Comparison of ENCODE assay signal across 16 cellular contexts in genomic region chr21:29144736-29145353, GRCh38. TPM values are rescaled to one million over a fixed set of nuclear protein-coding genes. Genes with fewer than 3 reads are reported as not detected.
DNase-seq lines count a peak whose midpoint lies in the region; ATAC-seq and TF ChIP-seq lines count a peak whose summit lies in the region.
"Had no signal": no experiment of that assay in that cellular context is flagged by ENCODE, and none has a peak within 500 bp of the region (broad histone marks: within the 10 kb centered on the region; RNA-seq: fewer than 3 reads in every experiment).

No MANE protein-coding gene starts in this region.

- no peak for TF ChIP-seq POLR2A in esophagus muscularis mucosa (IDR thresholded peaks at IDR 0.05; ENCODE audit: low read depth)
- no peak for TF ChIP-seq POLR2A in prostate gland (IDR thresholded peaks at IDR 0.05)

- no peak overlapping the region for H3K4me3 Mint-ChIP-seq in T-helper 17 cell
- H3K4me3 Mint-ChIP-seq: CD4-positive, CD25-positive, alpha-beta regulatory T cell; dendritic cell treated with granulocyte-macrophage colony-stimulating factor and Interleukin-4, amounts not matched to agents 40 ng/mL and 50 ng/mL, for 4 days; naive B cell; stimulated activated memory B cell treated with anti-CD40 and anti-IgM and Interleukin-4, amounts not matched to agents 10 μg/mL and 1 μg/mL and 100 μg/mL, for 72 hours had no signal

- DNase-seq in AG08395 (ENCODE audit: low spot score) (peak; percentile 19), RKO (ENCODE audit: low spot score) (peak; percentile 44), esophagus muscularis mucosa (ENCODE audit: extremely low spot score) (no peak), prostate gland (ENCODE audit: low spot score) (no peak), NCI-H510A (lab: John Stamatoyannopoulos, UW) (no peak), T-helper 17 cell (no peak), BE2C (no peak)
- DNase-seq: activated CD4-positive, alpha-beta T cell treated with anti-CD3 and anti-CD28 coated beads for 48 hours; activated naive CD4-positive, alpha-beta T cell treated with Interleukin-2 at 50 U/mL for 16 hours; naive B cell; NCI-H345 had no signal

- no peak overlapping the region for H3K27ac Mint-ChIP-seq in T-helper 17 cell
- H3K27ac Mint-ChIP-seq: dendritic cell treated with granulocyte-macrophage colony-stimulating factor and Interleukin-4, amounts not matched to agents 40 ng/mL and 50 ng/mL, for 4 days; stimulated activated memory B cell treated with anti-CD40 and anti-IgM and Interleukin-4, amounts not matched to agents 10 μg/mL and 1 μg/mL and 100 μg/mL, for 72 hours had no signal

- H3K36me3 ChIP-seq in esophagus muscularis mucosa: no peaks in the 10 kb centered on the region
- no peaks in the 10 kb centered on the region for H3K36me3 ChIP-seq in prostate gland
- H3K36me3 ChIP-seq in BE2C: no peaks in the 10 kb centered on the region

- WGBS in esophagus muscularis mucosa: 28% methylated on average over 2 of the region's 2 CpGs
- WGBS in prostate gland: 24% methylated on average over 2 of the region's 2 CpGs

- H3K4me3 ChIP-seq in esophagus muscularis mucosa (no peak overlapping the region), prostate gland (no peak overlapping the region), BE2C (ENCODE audit: low read depth, low read length) (no peak overlapping the region)

- no peak for TF ChIP-seq EP300 in esophagus muscularis mucosa (IDR thresholded peaks at IDR 0.05)

- H3K27me3 Mint-ChIP-seq in T-helper 17 cell: no peaks in the 10 kb centered on the region
- H3K27me3 Mint-ChIP-seq: CD4-positive, CD25-positive, alpha-beta regulatory T cell; dendritic cell treated with granulocyte-macrophage colony-stimulating factor and Interleukin-4, amounts not matched to agents 40 ng/mL and 50 ng/mL, for 4 days; naive B cell; stimulated activated memory B cell treated with anti-CD40 and anti-IgM and Interleukin-4, amounts not matched to agents 10 μg/mL and 1 μg/mL and 100 μg/mL, for 72 hours had no signal

- H3K27ac ChIP-seq in esophagus muscularis mucosa (replicated peaks in 1 of 4): peak overlapping the region; percentile 67 to 78 (median 71)
- H3K27ac ChIP-seq in prostate gland: peak overlapping the region; percentile 48 to 76

- no peaks in the 10 kb centered on the region for H3K9me3 ChIP-seq in esophagus muscularis mucosa
- no peaks in the 10 kb centered on the region for H3K9me3 ChIP-seq in prostate gland
- no peaks in the 10 kb centered on the region for H3K9me3 ChIP-seq in T-helper 17 cell (ENCODE audit: control insufficient read depth, low read length, poor library complexity, severe bottlenecking)
- no peaks in the 10 kb centered on the region for H3K9me3 ChIP-seq in BE2C

- intact Hi-C loops in esophagus muscularis mucosa (cut with DNase I) (loop anchor here (5.0 kb wide), 1 partner anchor 68 kb away; no protein-coding TSS in a partner anchor), prostate gland (cut with DNase I) (loop anchor here (5.0 kb wide), 1 partner anchor 38 kb away; no protein-coding TSS in a partner anchor)

- peaks cover 11 to 49% (median 37%) of the 10 kb centered on the region in 4 donors for H3K4me1 ChIP-seq in esophagus muscularis mucosa
- peaks cover 11% of the 10 kb centered on the region for H3K4me1 ChIP-seq in prostate gland (replicated peaks)
- no peaks in the 10 kb centered on the region for H3K4me1 ChIP-seq in BE2C

- no peak for ATAC-seq in HG03342 (IDR thresholded peaks at IDR 0.05; ENCODE audit: unreplicated experiment)
- no peak for ATAC-seq in T-helper 17 cell
- ATAC-seq: stimulated activated memory B cell treated with anti-CD40 and anti-IgM and Interleukin-4, amounts not matched to agents 10 μg/mL and 1 μg/mL and 100 μg/mL, for 72 hours had no signal

- TF ChIP-seq CTCF in esophagus muscularis mucosa (IDR thresholded peaks at IDR 0.05): no peak
- TF ChIP-seq CTCF in prostate gland (IDR thresholded peaks at IDR 0.05): no peak
- TF ChIP-seq CTCF in BE2C (IDR thresholded peaks at IDR 0.05; ENCODE audit: low read depth, low read length): no peak

- peaks cover 3% of the 10 kb centered on the region for H3K36me3 Mint-ChIP-seq in T-helper 17 cell (ENCODE audit: low read depth)
- H3K36me3 Mint-ChIP-seq: naive B cell had no signal

- peaks cover 6% of the 10 kb centered on the region for H3K4me1 Mint-ChIP-seq in T-helper 17 cell
- H3K4me1 Mint-ChIP-seq: CD4-positive, CD25-positive, alpha-beta regulatory T cell; stimulated activated memory B cell treated with anti-CD40 and anti-IgM and Interleukin-4, amounts not matched to agents 10 μg/mL and 1 μg/mL and 100 μg/mL, for 72 hours had no signal

- H3K27me3 ChIP-seq in esophagus muscularis mucosa (no peaks in the 10 kb centered on the region), prostate gland (replicated peaks; ENCODE audit: insufficient read depth) (no peaks in the 10 kb centered on the region), BE2C (0 out of 2 replicates have a peak, but pooled peaks cover 3% of the 10 kb centered on the region)

RNA-seq across cellular contexts. Expression of gene MAP3K7CL, which starts 14.4 kb away (rescaled TPM):
- 1 to 10 TPM; 1.6 to 2.8 (median 1.9) TPM for total RNA-seq in esophagus muscularis mucosa
- 10 to 100 TPM in 1 of 2 donors, 1 to 10 TPM in 1; 8.7 to 13.2 TPM for total RNA-seq in prostate gland
- 10 to 100 TPM; 11.6 to 85.3 TPM for total RNA-seq in T-helper 17 cell
- polyA plus RNA-seq in BE2C (2012; ENCODE audit: insufficient read depth, insufficient read length, low read depth): 0.39 TPM
- total RNA-seq: SK-MEL-5 had no signal

Comparison
In these comparisons a context has a peak if more than half of its experiments do, and no peak if none do; other contexts are left out.
1. DNase-seq: peak in AG08395 (single experiment) and RKO (single experiment); none in esophagus muscularis mucosa (single experiment), prostate gland (single experiment), NCI-H510A (single experiment), T-helper 17 cell (0 of 3) and BE2C (single experiment).